9 cellular contexts compared by ENCODE assay signal in genomic region chr19:2237051-2237868, GRCh38. TPM values are rescaled to one million over a fixed set of nuclear protein-coding genes. Genes with fewer than 3 reads are reported as not detected.
DNase-seq lines count a peak whose midpoint lies in the region; ATAC-seq, FAIRE-seq and TF ChIP-seq lines count a peak whose summit lies in the region.
"Had no signal": no experiment of that assay in that cellular context is flagged by ENCODE, and none has a peak within 500 bp of the region (broad histone marks: within the 10 kb centered on the region; RNA-seq: fewer than 3 reads in every experiment).

No MANE protein-coding gene starts in this region.

- H3K4me2 ChIP-seq in Loucy (ENCODE audit: low read depth, low read length, poor library complexity, severe bottlenecking), result peak overlapping the region; percentile 100

- no peak for ATAC-seq in naive thymus-derived CD4-positive, alpha-beta T cell
- no peak for ATAC-seq in GM21529 (IDR thresholded peaks at IDR 0.05; ENCODE audit: unreplicated experiment)
- ATAC-seq in HG03460 (IDR thresholded peaks at IDR 0.05; ENCODE audit: unreplicated experiment), result no peak

- POLR2A ChIA-PET in naive thymus-derived CD4-positive, alpha-beta T cell (lab: Charles Lee), result interaction anchor here (0.7 to 9.7 kb wide), 8 partner anchors 18 to 375 kb away, joined by 3 to 163 read pairs (median 6); partner anchors contain the start of genes AMH, GADD45B, JSRP1 and TIMM13

- peaks cover 2% of the 10 kb centered on the region for H3K4me1 ChIP-seq in BE2C
- H3K4me1 ChIP-seq in Loucy (ENCODE audit: insufficient read depth, low read length, poor library complexity, severe bottlenecking), result peaks cover 58% of the 10 kb centered on the region
- peaks cover 47 to 57% of the 10 kb centered on the region in 2 donors for H3K4me1 ChIP-seq in naive thymus-derived CD4-positive, alpha-beta T cell (ENCODE audit: control insufficient read depth in 2 of 2, insufficient read depth in 2 of 2, low read length in 2 of 2)

- H3K9me3 ChIP-seq in BE2C (no peaks in the 10 kb centered on the region), Loucy (ENCODE audit: insufficient read depth, low read depth, low read length) (no peaks in the 10 kb centered on the region)
- H3K9me3 ChIP-seq in naive thymus-derived CD4-positive, alpha-beta T cell (ENCODE audit: control insufficient read depth in 2 of 3, low read length in 3 of 3), result no peaks in the 10 kb centered on the region

- H3K9me2 ChIP-seq in Loucy (replicated peaks; ENCODE audit: low read depth, low read length), result no peaks in the 10 kb centered on the region

- peak overlapping the region; percentile 89 to 99 (median 96) for H3K27ac Mint-ChIP-seq in naive thymus-derived CD4-positive, alpha-beta T cell

- H3K79me2 ChIP-seq in Loucy (ENCODE audit: insufficient read depth, low read length), result peaks cover 89% of the 10 kb centered on the region

- peak overlapping the region; percentile 98 to 100 for H3K27ac ChIP-seq in coronary artery
- H3K27ac ChIP-seq in naive thymus-derived CD4-positive, alpha-beta T cell (ENCODE audit: low read depth, low read length), result peak overlapping the region; percentile 93

- H3K36me3 Mint-ChIP-seq in naive thymus-derived CD4-positive, alpha-beta T cell, result peaks cover 3 to 23% (median 15%) of the 10 kb centered on the region in 5 donors

- H3K36me3 ChIP-seq in BE2C (peaks cover 56% of the 10 kb centered on the region), Loucy (ENCODE audit: insufficient read depth, low read length) (peaks cover 4% of the 10 kb centered on the region; the same call in 1 of the 2 replicates)
- H3K36me3 ChIP-seq in naive thymus-derived CD4-positive, alpha-beta T cell (ENCODE audit: control insufficient read depth in 2 of 3, insufficient read depth in 3 of 3, low read length in 3 of 3), result peaks cover 0 to 21% (median 0%) of the 10 kb centered on the region in 3 experiments

- peaks cover 78% of the 10 kb centered on the region for H4K20me1 ChIP-seq in Loucy (ENCODE audit: insufficient read depth, low read length, poor library complexity, severe bottlenecking)

- intact Hi-C loops in naive thymus-derived CD4-positive, alpha-beta T cell (cut with micrococcal nuclease), result loop anchor here (2.0 to 5.0 kb wide), 5 partner anchors 16 to 546 kb away; partner anchors contain the start of genes LMNB2 (in 1 of the 2) and SGTA (in 1 of the 2)

- peaks cover 0 to 5% (median 0%) of the 10 kb centered on the region in 5 donors for H3K27me3 Mint-ChIP-seq in naive thymus-derived CD4-positive, alpha-beta T cell

- H3K4me3 ChIP-seq in BE2C (ENCODE audit: low read depth, low read length) (peak overlapping the region; percentile 88), Loucy (ENCODE audit: low read length, poor library complexity, severe bottlenecking) (peak overlapping the region; percentile 93), coronary artery (peak overlapping the region; percentile 98)
- peak overlapping the region; percentile 75 for H3K4me3 ChIP-seq in naive thymus-derived CD4-positive, alpha-beta T cell (ENCODE audit: low read length)

- peaks cover 42 to 77% (median 62%) of the 10 kb centered on the region in 7 donors for H3K4me1 Mint-ChIP-seq in naive thymus-derived CD4-positive, alpha-beta T cell

- FAIRE-seq in HTR-8/SVneo (lab: Jason Lieb, UNC), result no peak

- peaks cover 3% of the 10 kb centered on the region; the same call in 1 of the 2 replicates for H3F3A ChIP-seq in Loucy (ENCODE audit: low read depth)

- no peak overlapping the region for H2AFZ ChIP-seq in Loucy (ENCODE audit: low read length)

- peak overlapping the region; percentile 86 for H3K9ac ChIP-seq in Loucy (ENCODE audit: low read depth, low read length, poor library complexity, severe bottlenecking)

- peaks cover 0 to 11% (median 0%) of the 10 kb centered on the region in 11 donors for H3K9me3 Mint-ChIP-seq in naive thymus-derived CD4-positive, alpha-beta T cell

- peak overlapping the region; percentile 88 to 100 (median 97) for H3K4me3 Mint-ChIP-seq in naive thymus-derived CD4-positive, alpha-beta T cell

- CTCF ChIA-PET in naive thymus-derived CD4-positive, alpha-beta T cell (lab: Charles Lee), result interaction anchor here (0.6 to 3.1 kb wide), 6 partner anchors 22 to 172 kb away, joined by 3 to 25 read pairs (median 4); no protein-coding TSS in a partner anchor

- DNase-seq in BE2C, result no peak
- no peak for DNase-seq in coronary artery (ENCODE audit: low spot score)
- DNase-seq in naive thymus-derived CD4-positive, alpha-beta T cell, result no peak
- DNase-seq in NOMO-1 treated with dmso at 0.1 percent for 144 hours (lab: John Stamatoyannopoulos, UW; ENCODE audit: unreplicated experiment), result no peak
- no peak for DNase-seq in HTR-8/SVneo (ENCODE audit: insufficient read length, low spot score)

- TF ChIP-seq CTCF in BE2C (IDR thresholded peaks at IDR 0.05; ENCODE audit: low read depth, low read length), result no peak
- TF ChIP-seq CTCF in Loucy (conservative IDR thresholded peaks at IDR 0.05; ENCODE audit: low read length), result no peak
- TF ChIP-seq CTCF in coronary artery (IDR thresholded peaks at IDR 0.05), result no peak

- H3K27me3 ChIP-seq in BE2C (no peaks in the 10 kb centered on the region), Loucy (ENCODE audit: insufficient read depth, low read length, poor library complexity, severe bottlenecking) (no peaks in the 10 kb centered on the region)
- no peaks in the 10 kb centered on the region for H3K27me3 ChIP-seq in naive thymus-derived CD4-positive, alpha-beta T cell (ENCODE audit: control insufficient read depth in 2 of 2, insufficient read depth in 2 of 2, low read length in 2 of 2)

RNA-seq across cellular contexts. Expression of gene SF3A2, which starts 0.6 kb away (rescaled TPM):
- polyA plus RNA-seq in BE2C (2012; ENCODE audit: insufficient read depth, insufficient read length, low read depth), result 329 TPM
- 100 to 1,000 TPM; 131 to 150 (median 133) TPM for total RNA-seq in naive thymus-derived CD4-positive, alpha-beta T cell
- polyA plus RNA-seq in naive thymus-derived CD4-positive, alpha-beta T cell, result 10 to 100 TPM; 22.3 to 34.5 TPM

RNA-seq across cellular contexts. Expression of gene PLEKHJ1, which starts 1.1 kb away (rescaled TPM):
- polyA plus RNA-seq in BE2C (2012; ENCODE audit: insufficient read depth, insufficient read length, low read depth), result 120 TPM
- total RNA-seq in naive thymus-derived CD4-positive, alpha-beta T cell, result 10 to 100 TPM; 32.9 to 65.0 (median 50.2) TPM
- polyA plus RNA-seq in naive thymus-derived CD4-positive, alpha-beta T cell, result 100 to 1,000 TPM in 1 of 2 donors, 10 to 100 TPM in 1; 79.5 to 123 TPM

RNA-seq across cellular contexts. Expression of gene AMH, which starts 11.9 kb away (rescaled TPM):
- 25.8 TPM for polyA plus RNA-seq in BE2C (2012; ENCODE audit: insufficient read depth, insufficient read length, low read depth)
- 10 to 100 TPM in 2 of 5 experiments, 1 to 10 TPM in 2, under 1 TPM in 1; 0.37 to 12.9 (median 4.6) TPM for total RNA-seq in naive thymus-derived CD4-positive, alpha-beta T cell
- not detected for polyA plus RNA-seq in naive thymus-derived CD4-positive, alpha-beta T cell

RNA-seq across cellular contexts. Expression of gene JSRP1, which starts 19.0 kb away (rescaled TPM):
- 1.2 TPM for polyA plus RNA-seq in BE2C (2012; ENCODE audit: insufficient read depth, insufficient read length, low read depth)
- under 1 TPM in 3 of 5 experiments, not detected in 2; 0.24 to 0.41 (median 0.27) TPM for total RNA-seq in naive thymus-derived CD4-positive, alpha-beta T cell
- polyA plus RNA-seq in naive thymus-derived CD4-positive, alpha-beta T cell, result under 1 TPM in 1 of 2 donors, not detected in 1; 0.54 TPM
- total RNA-seq: cerebellum had no signal

RNA-seq across cellular contexts. Expression of gene PEAK3, which starts 44.7 kb away (rescaled TPM):
- polyA plus RNA-seq in BE2C (2012; ENCODE audit: insufficient read depth, insufficient read length, low read depth), result 0.17 TPM
- total RNA-seq in naive thymus-derived CD4-positive, alpha-beta T cell, result 1 to 10 TPM in 1 of 5 experiments, under 1 TPM in 3, not detected in 1; 0.14 to 3.9 (median 0.45) TPM
- polyA plus RNA-seq in naive thymus-derived CD4-positive, alpha-beta T cell, result under 1 TPM; 0.14 to 0.44 TPM
- total RNA-seq: cerebellum had no signal
